Comparison of ENCODE assay signal across 1 cellular context in genomic region chr6:89819336-89820130, GRCh38.
TF ChIP-seq lines count a peak whose summit lies in the region.

Gene MDN1, minus strand, starts transcription at chr6:89819794. Its CDS starts 187 bp downstream, at chr6:89819607.

TF ChIP-seq in WTC11, 78 proteins besides CTCF, POLR2A, EP300 and RAD21 (continued from another document and continues in another):
- TF ChIP-seq ZBTB43 (CRISPR knock-in tag; IDR thresholded peaks at IDR 0.05) (peak; percentile 78; the same call in 1 of the 2 replicates), PRDM15 (CRISPR knock-in tag; IDR thresholded peaks at IDR 0.05) (0 out of 2 replicates have a peak, but pooled peaks have one; percentile 30), TCF7 (CRISPR knock-in tag; IDR thresholded peaks at IDR 0.05; ENCODE audit: low read depth) (no peak), AFF4 (CRISPR knock-in tag; IDR thresholded peaks at IDR 0.05; ENCODE audit: borderline replicate concordance) (no peak; the same call in 1 of the 2 replicates), ZMAT4 (CRISPR knock-in tag; IDR thresholded peaks at IDR 0.05) (no peak), E2F4 (CRISPR knock-in tag; IDR thresholded peaks at IDR 0.05; ENCODE audit: borderline replicate concordance, low read depth) (no peak), ELF4 (CRISPR knock-in tag; IDR thresholded peaks at IDR 0.05; ENCODE audit: low read depth) (no peak), ESRRA (CRISPR knock-in tag; IDR thresholded peaks at IDR 0.05; ENCODE audit: borderline replicate concordance) (no peak; the same call in 1 of the 2 replicates), ZNF281 (CRISPR knock-in tag; IDR thresholded peaks at IDR 0.05) (0 out of 2 replicates have a peak, but pooled peaks have one; percentile 45), JAZF1 (CRISPR knock-in tag; IDR thresholded peaks at IDR 0.05) (no peak), ARID4B (CRISPR knock-in tag; IDR thresholded peaks at IDR 0.05; ENCODE audit: borderline replicate concordance) (peak; percentile 96), FOXK1 (CRISPR knock-in tag; IDR thresholded peaks at IDR 0.05) (peak; percentile 99), RELA (CRISPR knock-in tag; IDR thresholded peaks at IDR 0.05; ENCODE audit: borderline replicate concordance) (peak; percentile 68; the same call in 1 of the 2 replicates), ZNF263 (CRISPR knock-in tag; IDR thresholded peaks at IDR 0.05; ENCODE audit: low read depth) (no peak), AR (CRISPR knock-in tag; IDR thresholded peaks at IDR 0.05) (no peak), NR3C1 (CRISPR knock-in tag; conservative IDR thresholded peaks at IDR 0.05; ENCODE audit: low read depth) (no peak), FOXJ3 (CRISPR knock-in tag; IDR thresholded peaks at IDR 0.05; ENCODE audit: borderline replicate concordance) (no peak), SOX15 (CRISPR knock-in tag; IDR thresholded peaks at IDR 0.05) (no peak), CREM (CRISPR knock-in tag; IDR thresholded peaks at IDR 0.05) (peak; percentile 99), CREB1 (CRISPR knock-in tag; IDR thresholded peaks at IDR 0.05) (peak; percentile 88), USF2 (CRISPR knock-in tag; IDR thresholded peaks at IDR 0.05) (peak; percentile 91), TP53 (CRISPR knock-in tag; IDR thresholded peaks at IDR 0.05) (peak; percentile 78; the same call in 1 of the 2 replicates), NR1H2 (CRISPR knock-in tag; IDR thresholded peaks at IDR 0.05) (no peak), ATF2 (CRISPR knock-in tag; IDR thresholded peaks at IDR 0.05; ENCODE audit: borderline replicate concordance, low read depth) (no peak), MYBL2 (CRISPR knock-in tag; IDR thresholded peaks at IDR 0.05) (peak; percentile 87; the same call in 1 of the 2 replicates), ZNF416 (CRISPR knock-in tag; IDR thresholded peaks at IDR 0.05) (no peak), FOXP1 (CRISPR knock-in tag; IDR thresholded peaks at IDR 0.05; ENCODE audit: borderline replicate concordance) (peak; percentile 93), ZNF219 (CRISPR knock-in tag; IDR thresholded peaks at IDR 0.05; ENCODE audit: borderline replicate concordance) (no peak), NFYB (CRISPR knock-in tag; conservative IDR thresholded peaks at IDR 0.05; ENCODE audit: low read depth) (0 out of 2 replicates have a peak, but pooled peaks have one; percentile 20), ATF1 (CRISPR knock-in tag; IDR thresholded peaks at IDR 0.05) (peak; percentile 92; the same call in 1 of the 2 replicates)
